21 cellular contexts compared by ENCODE assay signal in genomic region chr21:27550258-27550657, GRCh38.
DNase-seq lines count a peak whose midpoint lies in the region; ATAC-seq and TF ChIP-seq lines count a peak whose summit lies in the region.
"Had no signal": no experiment of that assay in that cellular context is flagged by ENCODE, and none has a peak within 500 bp of the region (broad histone marks: within the 10 kb centered on the region; RNA-seq: fewer than 3 reads in every experiment).

No MANE protein-coding gene starts in this region.

- intact Hi-C loops in heart left ventricle (cut with DNase I) (loop anchor here in 1 of 10 donors (10.0 kb wide), 1 partner anchor 185 kb away; no protein-coding TSS in a partner anchor), left ventricle myocardium inferior (cut with micrococcal nuclease) (no loop called here), upper lobe of right lung (cut with DNase I) (no loop called here)

- no peaks in the 10 kb centered on the region for H3K27me3 ChIP-seq in heart left ventricle
- no peaks in the 10 kb centered on the region for H3K27me3 ChIP-seq in left ventricle myocardium inferior (ENCODE audit: low read depth)
- no peaks in the 10 kb centered on the region for H3K27me3 ChIP-seq in upper lobe of right lung
- H3K27me3 ChIP-seq: MG63 had no signal

- no peaks in the 10 kb centered on the region for H3K36me3 ChIP-seq in heart left ventricle
- no peaks in the 10 kb centered on the region for H3K36me3 ChIP-seq in left ventricle myocardium inferior
- no peaks in the 10 kb centered on the region for H3K36me3 ChIP-seq in upper lobe of right lung
- H3K36me3 ChIP-seq: MG63 had no signal

- H3K9me3 ChIP-seq in heart left ventricle, result peaks cover 0 to 28% (median 6%) of the 10 kb centered on the region in 12 donors
- H3K9me3 ChIP-seq in left ventricle myocardium inferior (replicated peaks), result peaks cover 22% of the 10 kb centered on the region
- H3K9me3 ChIP-seq in upper lobe of right lung, result no peaks in the 10 kb centered on the region

- TF ChIP-seq POLR2A in heart left ventricle (IDR thresholded peaks at IDR 0.05), result no peak

- ATAC-seq in heart left ventricle (peak in 3 of 4 donors; percentile 41 to 51 (median 50)), upper lobe of right lung (peak; percentile 47)

- H3K4me3 ChIP-seq in heart left ventricle (no peak overlapping the region), left ventricle myocardium inferior (no peak overlapping the region), fibroblast of the aortic adventitia (ENCODE audit: low read depth, low read length) (no peak overlapping the region), upper lobe of right lung (no peak overlapping the region)
- H3K4me3 ChIP-seq: MG63 had no signal

- no peak for DNase-seq in heart left ventricle
- DNase-seq in left ventricle myocardium inferior, result no peak
- peak; percentile 70 for DNase-seq in fibroblast of the aortic adventitia (ENCODE audit: low read depth)
- no peak for DNase-seq in upper lobe of right lung
- no peak for DNase-seq in activated naive CD4-positive, alpha-beta T cell treated with Interleukin-2 at 50 U/mL for 16 hours
- no peak for DNase-seq in 8988T
- no peak for DNase-seq in GF-D8 (lab: John Stamatoyannopoulos, UW)
- DNase-seq: CD8-positive, alpha-beta memory T cell; DMS 273 treated with DMSO at 0.1 percent for 48 hours; DMS79 treated with DMSO at 0.1 percent for 48 hours; KBM-7; MG63; NCI-H1417; NCI-H187; NCI-H2081 treated with DMSO at 0.1 percent for 48 hours; NCI-H2171; NCI-H226; NCI-H510A treated with DMSO at 0.1 percent for 48 hours; T-helper 1 cell had no signal

- H3K4me1 ChIP-seq in heart left ventricle (peaks cover 0 to 13% (median 0%) of the 10 kb centered on the region in 12 donors), left ventricle myocardium inferior (peaks cover 19% of the 10 kb centered on the region), upper lobe of right lung (peaks cover 5% of the 10 kb centered on the region)

- no peak overlapping the region for H3K27ac ChIP-seq in heart left ventricle
- H3K27ac ChIP-seq in left ventricle myocardium inferior (replicated peaks), result no peak overlapping the region
- peak overlapping the region; percentile 47 for H3K27ac ChIP-seq in VCaP
- H3K27ac ChIP-seq in upper lobe of right lung, result no peak overlapping the region
- H3K27ac ChIP-seq: C4-2B had no signal

- TF ChIP-seq CTCF in heart left ventricle (IDR thresholded peaks at IDR 0.05) (no peak), left ventricle myocardium inferior (IDR thresholded peaks at IDR 0.05; ENCODE audit: borderline replicate concordance) (no peak), VCaP (conservative IDR thresholded peaks at IDR 0.05) (no peak), fibroblast of the aortic adventitia (IDR thresholded peaks at IDR 0.05; ENCODE audit: insufficient read depth, low read length) (no peak), upper lobe of right lung (IDR thresholded peaks at IDR 0.05) (no peak)
